ENCODE assay signal across 17 cellular contexts in the genomic region with DNA sequence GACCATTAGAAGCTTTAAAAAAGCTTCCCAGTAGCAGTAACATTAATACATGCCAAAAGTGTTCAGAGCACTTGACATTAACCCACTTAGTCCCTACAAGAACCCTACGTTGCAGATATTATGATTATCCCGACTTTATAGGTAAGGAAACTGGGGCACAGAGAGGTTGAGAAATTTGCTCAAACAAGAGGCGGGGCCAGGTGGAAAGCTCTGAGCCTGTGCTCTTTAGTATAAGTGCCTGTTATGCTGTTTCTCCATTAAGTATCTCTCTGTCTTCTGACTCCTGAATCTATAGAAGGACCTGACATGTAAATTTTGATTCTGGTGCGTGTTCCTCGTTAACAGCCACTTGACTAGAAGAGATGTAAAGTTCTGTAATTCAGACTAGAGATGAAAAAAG.
A peak's percentile ranks its signal among the peaks of the same experiment; 100 is the strongest.
DNase-seq lines count a peak whose midpoint lies in the region; ATAC-seq, FAIRE-seq and TF ChIP-seq lines count a peak whose summit lies in the region.
"Had no signal": no experiment of that assay in that cellular context is flagged by ENCODE, and none has a peak within 500 bp of the region (broad histone marks: within the 10 kb centered on the region; RNA-seq: fewer than 3 reads in every experiment).

No MANE protein-coding gene starts in this region.

- FAIRE-seq in A549 (lab: Jason Lieb, UNC), result no peak

- peaks cover 89% of the 10 kb centered on the region for H3K4me1 ChIP-seq in A549
- peaks cover 28% of the 10 kb centered on the region for H3K4me1 ChIP-seq in CD8-positive, alpha-beta memory T cell (ENCODE audit: insufficient read depth, low read length)
- H3K4me1 ChIP-seq in tibial nerve, result peaks cover 0 to 77% (median 0%) of the 10 kb centered on the region in 4 donors

- H3K27ac ChIP-seq in A549 (peak overlapping the region; percentile 79 to 85), tibial nerve (no peak overlapping the region)
- no peak overlapping the region for H3K27ac ChIP-seq in CD8-positive, alpha-beta memory T cell (ENCODE audit: low read depth, low read length)
- H3K27ac ChIP-seq: RWPE1, SJSA1 had no signal

- TF ChIP-seq CTCF in A549 (IDR thresholded peaks at IDR 0.05) (no peak), tibial nerve (IDR thresholded peaks at IDR 0.05) (no peak)

- DNase-seq in A549 (ENCODE audit: low read depth in 1 of 2, low spot score in 1 of 2), result no peak
- no peak for DNase-seq in CD8-positive, alpha-beta memory T cell
- no peak for DNase-seq in central memory CD8-positive, alpha-beta T cell (ENCODE audit: low spot score in 2 of 2)
- no peak for DNase-seq in natural killer cell treated with Interleukin-12 subunit alpha and Interleukin-12 subunit beta and Interleukin-15 and Interleukin-18, amount 100 ng/mL, for 72 hours (ENCODE audit: low spot score)
- DNase-seq in UCSD-AML1 (lab: John Stamatoyannopoulos, UW; ENCODE audit: unreplicated experiment), result no peak
- no peak for DNase-seq in tibial nerve (ENCODE audit: low spot score in 2 of 2)
- DNase-seq in activated CD4-positive, CD25-positive, alpha-beta regulatory T cell treated with anti-CD3 and anti-CD28 coated beads, Interleukin-2, amount 50 U/mL, for 72 hours, result no peak
- no peak for DNase-seq in cerebellum (ENCODE audit: low spot score)
- DNase-seq: NCI-H1417 treated with DMSO at 0.1 percent for 48 hours; NCI-H2029 treated with DMSO at 0.1 percent for 48 hours; NCI-H526 treated with DMSO at 0.1 percent for 48 hours; NK-92 treated with Interleukin-12 subunit alpha and Interleukin-12 subunit beta, amount 100 ng/mL, for 24 hours had no signal

- peaks cover 0 to 13% (median 0%) of the 10 kb centered on the region in 5 donors for H3K9me3 Mint-ChIP-seq in CD8-positive, alpha-beta memory T cell
- H3K9me3 Mint-ChIP-seq in central memory CD8-positive, alpha-beta T cell, result no peaks in the 10 kb centered on the region
- no peaks in the 10 kb centered on the region for H3K9me3 Mint-ChIP-seq in natural killer cell treated with Interleukin-12 subunit alpha and Interleukin-12 subunit beta and Interleukin-15 and Interleukin-18, amount 100 ng/mL, for 72 hours

- WGBS in A549 (ENCODE audit: missing lambda C conversion rate), result 77% methylated on average over 5 of the region's 5 CpGs
- WGBS in tibial nerve, 2 donors, result 90 to 92% methylated on average over 5 of the region's 5 CpGs

- H3K27me3 ChIP-seq in CD8-positive, alpha-beta memory T cell (ENCODE audit: insufficient read depth, low read length, poor library complexity, severe bottlenecking), result no peaks in the 10 kb centered on the region
- no peaks in the 10 kb centered on the region for H3K27me3 ChIP-seq in tibial nerve
- H3K27me3 ChIP-seq: SJSA1 had no signal

- POLR2A ChIA-PET in A549 (lab: Yijun Ruan, JAX), result interaction anchor here (1.0 to 1.7 kb wide), 2 partner anchors 53 to 83 kb away, joined by 3 to 9 read pairs; no protein-coding TSS in a partner anchor
- POLR2A ChIA-PET in CD8-positive, alpha-beta memory T cell (lab: Charles Lee), result no interaction called here

- peaks cover 66 to 85% (median 84%) of the 10 kb centered on the region in 3 donors for H3K4me1 Mint-ChIP-seq in CD8-positive, alpha-beta memory T cell
- H3K4me1 Mint-ChIP-seq in central memory CD8-positive, alpha-beta T cell, result peaks cover 59% of the 10 kb centered on the region
- peaks cover 64 to 73% of the 10 kb centered on the region in 2 donors for H3K4me1 Mint-ChIP-seq in natural killer cell treated with Interleukin-12 subunit alpha and Interleukin-12 subunit beta and Interleukin-15 and Interleukin-18, amount 100 ng/mL, for 72 hours (ENCODE audit: low read depth in 2 of 2)

- ATAC-seq in A549, result no peak
- ATAC-seq in central memory CD8-positive, alpha-beta T cell (replicated peaks; ENCODE audit: extremely low read depth, poor library complexity, severe bottlenecking), result no peak
- no peak for ATAC-seq in natural killer cell treated with Interleukin-12 subunit alpha and Interleukin-12 subunit beta and Interleukin-15 and Interleukin-18, amount 100 ng/mL, for 72 hours

- no peak for TF ChIP-seq POLR2A in A549 (IDR thresholded peaks at IDR 0.05; ENCODE audit: low read length)
- TF ChIP-seq POLR2A in tibial nerve (IDR thresholded peaks at IDR 0.05), result no peak

- peak overlapping the region; percentile 83 for H3K4me2 ChIP-seq in A549

- H3K4me3 Mint-ChIP-seq in CD8-positive, alpha-beta memory T cell, result no peak overlapping the region
- no peak overlapping the region for H3K4me3 Mint-ChIP-seq in central memory CD8-positive, alpha-beta T cell
- H3K4me3 Mint-ChIP-seq in natural killer cell treated with Interleukin-12 subunit alpha and Interleukin-12 subunit beta and Interleukin-15 and Interleukin-18, amount 100 ng/mL, for 72 hours, result no peak overlapping the region
- H3K4me3 Mint-ChIP-seq: B cell, IgD-negative memory B cell had no signal

- H3K4me3 ChIP-seq in A549, result no peak overlapping the region
- no peak overlapping the region for H3K4me3 ChIP-seq in CD8-positive, alpha-beta memory T cell (ENCODE audit: low read length)
- no peak overlapping the region for H3K4me3 ChIP-seq in tibial nerve
- H3K4me3 ChIP-seq: SJSA1 had no signal

- TF ChIP-seq RAD21 in A549 (conservative IDR thresholded peaks at IDR 0.05 in 1 of 2, IDR thresholded peaks at IDR 0.05 in 1 of 2), result no peak

- H3K36me3 Mint-ChIP-seq in CD8-positive, alpha-beta memory T cell, result peaks cover 9 to 43% (median 20%) of the 10 kb centered on the region in 3 donors
- H3K36me3 Mint-ChIP-seq in central memory CD8-positive, alpha-beta T cell (ENCODE audit: insufficient read depth), result peaks cover 6% of the 10 kb centered on the region
- H3K36me3 Mint-ChIP-seq in natural killer cell treated with Interleukin-12 subunit alpha and Interleukin-12 subunit beta and Interleukin-15 and Interleukin-18, amount 100 ng/mL, for 72 hours, result peaks cover 15% of the 10 kb centered on the region

- H3K27ac Mint-ChIP-seq in CD8-positive, alpha-beta memory T cell, result peak overlapping the region in 5 of 8 donors; percentile 22 to 81 (median 57)
- peak overlapping the region; percentile 73 for H3K27ac Mint-ChIP-seq in central memory CD8-positive, alpha-beta T cell (ENCODE audit: low read depth)
- H3K27ac Mint-ChIP-seq in natural killer cell treated with Interleukin-12 subunit alpha and Interleukin-12 subunit beta and Interleukin-15 and Interleukin-18, amount 100 ng/mL, for 72 hours, result peak overlapping the region; percentile 45 to 61
- H3K27ac Mint-ChIP-seq: B cell, IgD-negative memory B cell had no signal

- H3K36me3 ChIP-seq in CD8-positive, alpha-beta memory T cell (ENCODE audit: insufficient read depth, low read length), result no peaks in the 10 kb centered on the region
- H3K36me3 ChIP-seq in tibial nerve, result peaks cover 0 to 15% (median 0%) of the 10 kb centered on the region in 3 donors

- TF ChIP-seq EP300 in A549 (IDR thresholded peaks at IDR 0.05), result no peak
- TF ChIP-seq EP300 in tibial nerve (IDR thresholded peaks at IDR 0.05), result no peak

- CTCF ChIA-PET in A549 (lab: Yijun Ruan, JAX), result interaction anchor here (0.8 to 3.9 kb wide), 12 partner anchors 13 to 712 kb away, joined by 3 to 30 read pairs (median 4); no protein-coding TSS in a partner anchor
- CTCF ChIA-PET in CD8-positive, alpha-beta memory T cell (lab: Charles Lee), result interaction anchor here (0.8 to 2.2 kb wide), 12 partner anchors 9 to 710 kb away, joined by 3 to 7 read pairs (median 4); no protein-coding TSS in a partner anchor

- H3K9me3 ChIP-seq in A549 (no peaks in the 10 kb centered on the region), tibial nerve (no peaks in the 10 kb centered on the region)
- no peaks in the 10 kb centered on the region for H3K9me3 ChIP-seq in CD8-positive, alpha-beta memory T cell (ENCODE audit: low read length)
- H3K9me3 ChIP-seq: SJSA1 had no signal

- H3K27me3 Mint-ChIP-seq in CD8-positive, alpha-beta memory T cell, result no peaks in the 10 kb centered on the region
- no peaks in the 10 kb centered on the region for H3K27me3 Mint-ChIP-seq in central memory CD8-positive, alpha-beta T cell
- no peaks in the 10 kb centered on the region for H3K27me3 Mint-ChIP-seq in natural killer cell treated with Interleukin-12 subunit alpha and Interleukin-12 subunit beta and Interleukin-15 and Interleukin-18, amount 100 ng/mL, for 72 hours
- H3K27me3 Mint-ChIP-seq: B cell; CD4-positive, alpha-beta memory T cell; IgD-negative memory B cell had no signal

TF ChIP-seq in A549, 52 proteins besides CTCF, POLR2A, EP300 and RAD21 (continues in another document):
- TF ChIP-seq EHMT2 (IDR thresholded peaks at IDR 0.05; ENCODE audit: low read depth) (no peak), HDAC2 (IDR thresholded peaks at IDR 0.05) (no peak), ESRRA (IDR thresholded peaks at IDR 0.05; ENCODE audit: borderline replicate concordance, low read length) (no peak), USF2 (IDR thresholded peaks at IDR 0.05) (no peak), FOSL2 (IDR thresholded peaks at IDR 0.05) (no peak), FOSL2 (CRISPR knock-in tag; IDR thresholded peaks at IDR 0.05) (no peak), JUNB (IDR thresholded peaks at IDR 0.05) (no peak), CEBPB (IDR thresholded peaks at IDR 0.05) (no peak), ZFP36 (IDR thresholded peaks at IDR 0.05; ENCODE audit: borderline replicate concordance, partially characterized antibody) (no peak), MAX (IDR thresholded peaks at IDR 0.05) (no peak)
- TF ChIP-seq, protein P1, sequence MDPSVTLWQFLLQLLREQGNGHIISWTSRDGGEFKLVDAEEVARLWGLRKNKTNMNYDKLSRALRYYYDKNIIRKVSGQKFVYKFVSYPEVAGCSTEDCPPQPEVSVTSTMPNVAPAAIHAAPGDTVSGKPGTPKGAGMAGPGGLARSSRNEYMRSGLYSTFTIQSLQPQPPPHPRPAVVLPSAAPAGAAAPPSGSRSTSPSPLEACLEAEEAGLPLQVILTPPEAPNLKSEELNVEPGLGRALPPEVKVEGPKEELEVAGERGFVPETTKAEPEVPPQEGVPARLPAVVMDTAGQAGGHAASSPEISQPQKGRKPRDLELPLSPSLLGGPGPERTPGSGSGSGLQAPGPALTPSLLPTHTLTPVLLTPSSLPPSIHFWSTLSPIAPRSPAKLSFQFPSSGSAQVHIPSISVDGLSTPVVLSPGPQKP (IDR thresholded peaks at IDR 0.05; ENCODE audit: low read depth, low read length), result no peak

Comparison
In these comparisons a context has a peak if more than half of its experiments do, and no peak if none do; other contexts are left out.
1. H3K27ac ChIP-seq: peak in A549 (2 of 2); none in CD8-positive, alpha-beta memory T cell (single experiment) and tibial nerve (0 of 4).
2. Peak in every context shown above with its lines, with median percentiles within 50 percentile points of each other: H3K27ac Mint-ChIP-seq.